1 cellular context compared by ENCODE assay signal in the genomic region with DNA sequence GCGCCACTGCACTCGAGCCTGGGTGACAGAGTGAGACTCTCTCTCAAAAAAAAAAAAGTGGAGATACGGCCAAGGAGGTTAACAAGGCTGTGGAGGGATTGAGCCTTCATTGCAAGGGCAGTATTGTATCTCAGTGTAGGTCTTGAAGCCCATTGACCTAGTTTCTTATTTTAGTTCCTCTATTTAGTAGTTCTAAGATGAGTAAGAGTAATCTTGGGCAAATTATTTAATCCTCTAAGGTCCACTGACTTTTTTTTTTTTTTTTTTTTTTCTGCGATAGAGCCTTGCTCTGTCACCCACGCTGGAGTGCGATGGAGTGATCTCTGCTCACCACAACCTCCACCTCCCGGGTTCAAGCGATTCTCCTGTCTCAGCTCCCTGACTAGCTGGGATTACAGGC.
TF ChIP-seq lines count a peak whose summit lies in the region.

No MANE protein-coding gene starts in this region.

TF ChIP-seq in HepG2, 621 proteins besides CTCF, POLR2A, EP300 and RAD21:
- TF ChIP-seq YEATS4 (CRISPR knock-in tag; IDR thresholded peaks at IDR 0.05; ENCODE audit: borderline replicate concordance): 0 out of 2 replicates have a peak, but pooled peaks have one; percentile 30
- no peak for TF ChIP-seq GABPB1 (CRISPR knock-in tag; IDR thresholded peaks at IDR 0.05)
TF ChIP-seq in HepG2: peak in this region for 1.
